ENCODE assay signal across 19 cellular contexts in the genomic region with DNA sequence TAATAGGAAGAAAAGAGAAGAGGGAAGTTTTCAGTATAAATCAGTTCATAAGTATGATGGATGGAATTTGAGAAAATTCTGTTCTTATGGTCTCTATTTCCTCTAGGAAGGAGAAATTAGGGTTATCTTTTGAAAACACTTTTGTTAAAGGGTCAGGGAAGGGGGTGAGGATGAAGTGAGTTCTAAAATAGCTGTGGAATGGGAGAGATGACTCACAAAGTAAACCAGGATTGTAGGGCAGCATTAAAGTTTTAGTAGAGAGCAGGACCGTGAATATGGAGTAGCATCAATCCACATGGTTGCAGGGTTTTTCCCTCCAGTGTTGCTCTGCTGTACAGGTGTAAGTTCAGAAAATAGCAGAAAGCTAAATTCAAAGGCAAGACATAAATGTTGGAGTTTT. TPM values are rescaled to one million over a fixed set of nuclear protein-coding genes. Genes with fewer than 3 reads are reported as not detected.
DNase-seq lines count a peak whose midpoint lies in the region; ATAC-seq and TF ChIP-seq lines count a peak whose summit lies in the region.
"Had no signal": no experiment of that assay in that cellular context is flagged by ENCODE, and none has a peak within 500 bp of the region (broad histone marks: within the 10 kb centered on the region; RNA-seq: fewer than 3 reads in every experiment).

No MANE protein-coding gene starts in this region.

- WGBS in mammary epithelial cell (ENCODE audit: low coverage, missing lambda C conversion rate): 64% methylated on average over 1 of the region's 1 CpG
- WGBS in heart left ventricle, 4 donors: 50 to 66% (median 58%) methylated on average over 1 of the region's 1 CpG

- POLR2A ChIA-PET in MCF 10A (lab: Yijun Ruan, JAX): no interaction called here

- CTCF ChIA-PET in MCF 10A (lab: Yijun Ruan, JAX): interaction anchor here (0.6 kb wide), 1 partner anchor 1908 kb away, joined by 3 read pairs; no protein-coding TSS in a partner anchor
- CTCF ChIA-PET in mammary epithelial cell (lab: Charles Lee; ENCODE audit: low non-redundant PET): no interaction called here

- H3K4me1 Mint-ChIP-seq in MCF 10A (ENCODE audit: insufficient read depth, unreplicated experiment): peaks cover 10% of the 10 kb centered on the region
- H3K4me1 Mint-ChIP-seq: activated CD4-positive, alpha-beta memory T cell treated with anti-CD3 and anti-CD28 coated beads, Interleukin-2, amount 10 ng/mL, durations not matched to agents 7 days and 5 days had no signal

- no peaks in the 10 kb centered on the region for H3K36me3 Mint-ChIP-seq in MCF 10A (ENCODE audit: insufficient read depth, unreplicated experiment)

- H3K9ac ChIP-seq in mammary epithelial cell (ENCODE audit: insufficient read depth, low read length): no peak overlapping the region

- H3K9me3 ChIP-seq in mammary epithelial cell (replicated peaks; ENCODE audit: insufficient read depth, low read length): no peaks in the 10 kb centered on the region
- no peaks in the 10 kb centered on the region for H3K9me3 ChIP-seq in BE2C
- H3K9me3 ChIP-seq in heart left ventricle: no peaks in the 10 kb centered on the region
- H3K9me3 ChIP-seq: heart right ventricle, ovary, thyroid gland had no signal

- BruUV-seq in MCF 10A (replicated peaks; lab: Mats Ljungman, UMichigan) (no TSS peak), mammary epithelial cell (replicated peaks; lab: Mats Ljungman, UMichigan) (no TSS peak)

- peak; percentile 26 for DNase-seq in MCF 10A (ENCODE audit: unreplicated experiment)
- no peak for DNase-seq in mammary epithelial cell
- DNase-seq in fibroblast of pulmonary artery (ENCODE audit: low read depth): peak; percentile 31
- no peak for DNase-seq in BE2C
- DNase-seq in DMS114 treated with DMSO at 0.1 percent for 48 hours (lab: John Stamatoyannopoulos, UW; ENCODE audit: unreplicated experiment): no peak
- no peak for DNase-seq in NCI-H187 treated with DMSO at 0.1 percent for 48 hours (lab: John Stamatoyannopoulos, UW)
- DNase-seq in heart left ventricle: no peak
- DNase-seq: 8988T; activated CD4-positive, alpha-beta memory T cell treated with anti-CD3 and anti-CD28 coated beads, Interleukin-2, amount 10 ng/mL, durations not matched to agents 7 days and 5 days; heart right ventricle; Karpas-422; NCI-H1436 treated with DMSO at 0.1 percent for 48 hours; NCI-H510A treated with DMSO at 0.1 percent for 48 hours; ovary; thyroid gland had no signal

- no peaks in the 10 kb centered on the region for H3K4me1 ChIP-seq in mammary epithelial cell (ENCODE audit: insufficient read depth, low read length)
- H3K4me1 ChIP-seq in BE2C: no peaks in the 10 kb centered on the region
- H3K4me1 ChIP-seq in heart left ventricle: no peaks in the 10 kb centered on the region
- H3K4me1 ChIP-seq: heart right ventricle, thyroid gland had no signal

- H3K9me3 Mint-ChIP-seq in MCF 10A (ENCODE audit: unreplicated experiment): no peaks in the 10 kb centered on the region

- in situ Hi-C loops in mammary epithelial cell (cut with MboI; ENCODE audit: low sequenced_read_pairs in 2 of 2): no loop called here

- H3K27me3 ChIP-seq in mammary epithelial cell (ENCODE audit: insufficient read depth, low read length) (no peaks in the 10 kb centered on the region), BE2C (no peaks in the 10 kb centered on the region), heart left ventricle (no peaks in the 10 kb centered on the region)
- H3K27me3 ChIP-seq: heart right ventricle, ovary, thyroid gland had no signal

- H3K4me2 ChIP-seq in mammary epithelial cell (ENCODE audit: insufficient read depth, low read depth, low read length): no peak overlapping the region

- no peak for TF ChIP-seq CTCF in MCF 10A (IDR thresholded peaks at IDR 0.05; ENCODE audit: unreplicated experiment)
- TF ChIP-seq CTCF in mammary epithelial cell (conservative IDR thresholded peaks at IDR 0.05 in 1 of 2, IDR thresholded peaks at IDR 0.05 in 1 of 2; ENCODE audit: extremely low read depth in 1 of 2, insufficient read depth in 1 of 2, low read depth in 1 of 2, low read length in 2 of 2): no peak
- no peak for TF ChIP-seq CTCF in fibroblast of pulmonary artery (IDR thresholded peaks at IDR 0.05; ENCODE audit: low read length, missing control alignments)
- TF ChIP-seq CTCF in BE2C (IDR thresholded peaks at IDR 0.05; ENCODE audit: low read depth, low read length): no peak
- TF ChIP-seq CTCF in heart left ventricle (IDR thresholded peaks at IDR 0.05): no peak

- H3K4me3 ChIP-seq in mammary epithelial cell (replicated peaks in 1 of 3; ENCODE audit: insufficient read depth in 1 of 3, low read depth in 2 of 3, low read length in 3 of 3) (no peak overlapping the region), fibroblast of pulmonary artery (replicated peaks; ENCODE audit: low read depth, low read length) (no peak overlapping the region), BE2C (ENCODE audit: low read depth, low read length) (no peak overlapping the region), heart left ventricle (no peak overlapping the region)
- H3K4me3 ChIP-seq: heart right ventricle, ovary, thyroid gland had no signal

- dilution Hi-C loops in mammary epithelial cell (cut with HindIII; ENCODE audit: low sequenced_read_pairs): no loop called here

- no peak overlapping the region for H2AFZ ChIP-seq in mammary epithelial cell (ENCODE audit: low read depth, low read length)

- no peaks in the 10 kb centered on the region for H3K27me3 Mint-ChIP-seq in MCF 10A (ENCODE audit: insufficient read depth, unreplicated experiment)
- H3K27me3 Mint-ChIP-seq: activated CD4-positive, alpha-beta memory T cell treated with anti-CD3 and anti-CD28 coated beads, Interleukin-2, amount 10 ng/mL, durations not matched to agents 7 days and 5 days had no signal

- H3K27ac ChIP-seq in mammary epithelial cell (ENCODE audit: insufficient read depth, low read depth, low read length) (no peak overlapping the region), heart left ventricle (no peak overlapping the region)
- H3K27ac ChIP-seq: heart right ventricle, ovary, thyroid gland, VCaP had no signal

- intact Hi-C loops in MCF 10A (cut with micrococcal nuclease) (no loop called here), mammary epithelial cell (cut with micrococcal nuclease) (no loop called here), heart left ventricle (cut with DNase I) (no loop called here)

- ATAC-seq in SK-N-SH treated with all-trans-retinoic acid at 6 μM for 48 hours (peak; percentile 58), heart left ventricle (no peak)
- ATAC-seq: heart right ventricle had no signal

- H3K36me3 ChIP-seq in mammary epithelial cell (ENCODE audit: insufficient read depth, low read length) (no peaks in the 10 kb centered on the region), BE2C (no peaks in the 10 kb centered on the region), heart left ventricle (peaks cover 0 to 7% (median 0%) of the 10 kb centered on the region in 9 donors)
- H3K36me3 ChIP-seq: ovary, thyroid gland had no signal

- no peak overlapping the region for H3K4me3 Mint-ChIP-seq in MCF 10A (ENCODE audit: unreplicated experiment)
- H3K4me3 Mint-ChIP-seq: activated CD4-positive, alpha-beta memory T cell treated with anti-CD3 and anti-CD28 coated beads, Interleukin-2, amount 10 ng/mL, durations not matched to agents 7 days and 5 days had no signal

- no peaks in the 10 kb centered on the region for H4K20me1 ChIP-seq in mammary epithelial cell (ENCODE audit: insufficient read depth, low read length)

- no peak for TF ChIP-seq POLR2A in heart left ventricle (IDR thresholded peaks at IDR 0.05)

- no peak overlapping the region for H3K27ac Mint-ChIP-seq in MCF 10A (ENCODE audit: low read depth, unreplicated experiment)
- H3K27ac Mint-ChIP-seq: activated CD4-positive, alpha-beta memory T cell treated with anti-CD3 and anti-CD28 coated beads, Interleukin-2, amount 10 ng/mL, durations not matched to agents 7 days and 5 days had no signal

- no peaks in the 10 kb centered on the region for H3K79me2 ChIP-seq in mammary epithelial cell (ENCODE audit: insufficient read depth, low read length)

TF ChIP-seq in SK-N-SH treated with all-trans-retinoic acid at 6 μM for 48 hours, 23 proteins besides CTCF, POLR2A, EP300 and RAD21:
- TF ChIP-seq SNAI2 (CRISPR knock-in tag; IDR thresholded peaks at IDR 0.05) (no peak), ZC3H10 (CRISPR knock-in tag; IDR thresholded peaks at IDR 0.05) (no peak), ZNF70 (CRISPR knock-in tag; IDR thresholded peaks at IDR 0.05) (no peak)

RNA-seq across cellular contexts. Expression of a gene that starts 32.4 kb away (rescaled TPM):
- total RNA-seq in MCF 10A (2022): not detected in 2 replicates
- total RNA-seq in mammary epithelial cell: not detected
- polyA plus RNA-seq in mammary epithelial cell: not detected
- not detected for polyA minus RNA-seq in mammary epithelial cell
- 0.23 TPM for polyA plus RNA-seq in BE2C (2012; ENCODE audit: insufficient read depth, insufficient read length, low read depth)
- 1 to 10 TPM in 5 of 9 donors, under 1 TPM in 4; 0.56 to 6.0 (median 1.3) TPM for total RNA-seq in heart left ventricle
- under 1 TPM; 0.23 to 0.24 TPM for polyA plus RNA-seq in heart left ventricle
- total RNA-seq: activated CD4-positive, alpha-beta memory T cell treated with anti-CD3 and anti-CD28 coated beads, Interleukin-2, amount 10 ng/mL, durations not matched to agents 7 days and 5 days; kidney epithelial cell; mononuclear cell had no signal

Comparison
In these comparisons a context has a peak if more than half of its experiments do, and no peak if none do; other contexts are left out.
1. DNase-seq: peak in MCF 10A (single experiment) and fibroblast of pulmonary artery (single experiment); none in mammary epithelial cell (single experiment), BE2C (single experiment), DMS114 treated with DMSO at 0.1 percent for 48 hours (single experiment), NCI-H187 treated with DMSO at 0.1 percent for 48 hours (single experiment) and heart left ventricle (0 of 5).